Comparison of ENCODE assay signal across 1 cellular context in genomic region chr1:32351077-32351858, GRCh38.
A peak's percentile ranks its signal among the peaks of the same experiment; 100 is the strongest.
TF ChIP-seq lines count a peak whose summit lies in the region.

No MANE protein-coding gene starts in this region.

TF ChIP-seq in HepG2, 621 proteins besides CTCF, POLR2A, EP300 and RAD21 (continued from another document and continues in another):
- no peak for TF ChIP-seq ZNF18 (CRISPR knock-in tag; IDR thresholded peaks at IDR 0.05; ENCODE audit: insufficient replicate concordance)
- TF ChIP-seq NFE2 (CRISPR knock-in tag; IDR thresholded peaks at IDR 0.05) = no peak
- TF ChIP-seq ZNF382 (CRISPR knock-in tag; IDR thresholded peaks at IDR 0.05; ENCODE audit: borderline replicate concordance) = no peak
- no peak for TF ChIP-seq ZBTB40 (IDR thresholded peaks at IDR 0.05)
- TF ChIP-seq ZBTB40 (CRISPR knock-in tag; IDR thresholded peaks at IDR 0.05) = peak; percentile 20; the same call in 1 of the 2 replicates
- TF ChIP-seq TGIF2 (CRISPR knock-in tag; IDR thresholded peaks at IDR 0.05) = no peak; the same call in 1 of the 2 replicates
- 0 out of 2 replicates have a peak, but pooled peaks have one; percentile 31 for TF ChIP-seq SRY (CRISPR knock-in tag; IDR thresholded peaks at IDR 0.05)
- TF ChIP-seq IKZF5 (CRISPR knock-in tag; IDR thresholded peaks at IDR 0.05) = peak; percentile 53
- no peak; the same call in 1 of the 2 replicates for TF ChIP-seq CBFB (CRISPR knock-in tag; IDR thresholded peaks at IDR 0.05)
- TF ChIP-seq RFX3 (CRISPR knock-in tag; IDR thresholded peaks at IDR 0.05) = no peak
- no peak for TF ChIP-seq HOXA9 (CRISPR knock-in tag; IDR thresholded peaks at IDR 0.05; ENCODE audit: borderline replicate concordance)
- 0 out of 2 replicates have a peak, but pooled peaks have one; percentile 2 for TF ChIP-seq KDM5A (IDR thresholded peaks at IDR 0.05; ENCODE audit: borderline replicate concordance, low read length)
- no peak for TF ChIP-seq ADNP (CRISPR knock-in tag; IDR thresholded peaks at IDR 0.05)
- TF ChIP-seq MATR3 (CRISPR knock-in tag; IDR thresholded peaks at IDR 0.05) = no peak
- no peak for TF ChIP-seq GPBP1L1 (CRISPR knock-in tag; IDR thresholded peaks at IDR 0.05)
- TF ChIP-seq ZBTB14 (CRISPR knock-in tag; IDR thresholded peaks at IDR 0.05) = peak; percentile 93
- TF ChIP-seq ELF1 (CRISPR knock-in tag; IDR thresholded peaks at IDR 0.05) = no peak
- no peak for TF ChIP-seq RCOR2 (CRISPR knock-in tag; IDR thresholded peaks at IDR 0.05)
- TF ChIP-seq ZGPAT (CRISPR knock-in tag; IDR thresholded peaks at IDR 0.05) = peak; percentile 87
- no peak for TF ChIP-seq ZNF850 (CRISPR knock-in tag; conservative IDR thresholded peaks at IDR 0.05)
- TF ChIP-seq ZNF234 (CRISPR knock-in tag; conservative IDR thresholded peaks at IDR 0.05) = no peak; the same call in 1 of the 2 replicates
- no peak for TF ChIP-seq KLF13 (CRISPR knock-in tag; IDR thresholded peaks at IDR 0.05)
- TF ChIP-seq ZNF484 (CRISPR knock-in tag; IDR thresholded peaks at IDR 0.05; ENCODE audit: borderline replicate concordance, low read depth) = no peak
- TF ChIP-seq GZF1 (CRISPR knock-in tag; IDR thresholded peaks at IDR 0.05) = peak; percentile 77; the same call in 1 of the 2 replicates
- 0 out of 2 replicates have a peak, but pooled peaks have one; percentile 51 for TF ChIP-seq ZBTB3 (CRISPR knock-in tag; IDR thresholded peaks at IDR 0.05; ENCODE audit: borderline replicate concordance, low read depth)
- no peak; the same call in 1 of the 2 replicates for TF ChIP-seq HOXD1 (CRISPR knock-in tag; IDR thresholded peaks at IDR 0.05)
- peak; percentile 62 for TF ChIP-seq SP5 (CRISPR knock-in tag; IDR thresholded peaks at IDR 0.05; ENCODE audit: borderline replicate concordance, low read depth)
- no peak for TF ChIP-seq ZNF629 (CRISPR knock-in tag; conservative IDR thresholded peaks at IDR 0.05)
- no peak for TF ChIP-seq PAXIP1 (CRISPR knock-in tag; conservative IDR thresholded peaks at IDR 0.05)
- peak; percentile 41; the same call in 1 of the 2 replicates for TF ChIP-seq ZNF749 (CRISPR knock-in tag; IDR thresholded peaks at IDR 0.05; ENCODE audit: borderline replicate concordance)
- TF ChIP-seq CEBPB (IDR thresholded peaks at IDR 0.05; ENCODE audit: borderline replicate concordance, low read depth, low read length) = no peak
- TF ChIP-seq TIGD3 (CRISPR knock-in tag; IDR thresholded peaks at IDR 0.05; ENCODE audit: borderline replicate concordance) = peak; percentile 81; the same call in 1 of the 2 replicates
- TF ChIP-seq ZNF446 (CRISPR knock-in tag; IDR thresholded peaks at IDR 0.05) = no peak; the same call in 1 of the 2 replicates
- TF ChIP-seq KLF12 (CRISPR knock-in tag; IDR thresholded peaks at IDR 0.05; ENCODE audit: borderline replicate concordance) = peak; percentile 82; the same call in 1 of the 2 replicates
- TF ChIP-seq ETV5 (CRISPR knock-in tag; IDR thresholded peaks at IDR 0.05; ENCODE audit: borderline replicate concordance) = peak; percentile 36; the same call in 1 of the 2 replicates
